ENCODE assay signal across 11 cellular contexts in the genomic region with DNA sequence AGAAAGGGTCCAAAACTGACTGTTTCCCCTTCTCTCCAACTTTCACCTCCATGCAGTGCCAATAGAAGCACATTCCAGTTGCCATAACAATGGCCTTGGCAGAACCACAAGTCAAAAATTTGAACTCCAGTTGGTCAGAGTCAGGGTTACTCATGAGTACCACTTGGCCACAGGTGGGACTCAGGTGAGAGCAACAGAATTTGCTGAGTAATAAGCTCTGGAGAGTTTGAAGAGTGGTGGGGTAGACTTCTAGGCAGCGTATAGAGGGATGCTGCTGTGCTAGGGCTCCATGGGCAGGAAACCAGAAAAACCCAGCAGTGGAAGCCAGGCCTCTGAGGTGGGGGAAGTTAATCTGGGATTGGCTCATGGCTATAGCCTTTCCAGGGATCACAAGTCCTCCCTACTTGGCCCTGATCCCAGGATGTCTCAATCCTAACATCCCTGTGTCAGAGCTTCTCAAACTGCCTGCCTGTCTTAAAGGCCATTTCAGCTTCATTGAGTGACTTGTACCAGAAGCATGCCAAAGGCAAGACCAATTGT. TPM values are rescaled to one million over a fixed set of nuclear protein-coding genes. Genes with fewer than 3 reads are reported as not detected.
DNase-seq lines count a peak whose midpoint lies in the region; ATAC-seq, FAIRE-seq and TF ChIP-seq lines count a peak whose summit lies in the region.
"Had no signal": no experiment of that assay in that cellular context is flagged by ENCODE, and none has a peak within 500 bp of the region (broad histone marks: within the 10 kb centered on the region; RNA-seq: fewer than 3 reads in every experiment).

No MANE protein-coding gene starts in this region.

- in situ Hi-C loops in mammary epithelial cell (cut with MboI; ENCODE audit: low sequenced_read_pairs in 2 of 2), result no loop called here

- H3K9ac ChIP-seq in mammary epithelial cell (ENCODE audit: insufficient read depth, low read length), result no peak overlapping the region

- peaks cover 11% of the 10 kb centered on the region for H3K4me1 ChIP-seq in mammary epithelial cell (ENCODE audit: insufficient read depth, low read length)
- H3K4me1 ChIP-seq in uterus, result no peaks in the 10 kb centered on the region

- dilution Hi-C loops in mammary epithelial cell (cut with HindIII; ENCODE audit: low sequenced_read_pairs), result no loop called here

- no TSS peak for BruUV-seq in mammary epithelial cell (replicated peaks; lab: Mats Ljungman, UMichigan)

- 100% methylated on average over 1 of the region's 1 CpG for WGBS in mammary epithelial cell (ENCODE audit: low coverage, missing lambda C conversion rate)

- TF ChIP-seq CTCF in mammary epithelial cell (conservative IDR thresholded peaks at IDR 0.05 in 1 of 2, IDR thresholded peaks at IDR 0.05 in 1 of 2; ENCODE audit: extremely low read depth in 1 of 2, insufficient read depth in 1 of 2, low read depth in 1 of 2, low read length in 2 of 2) (no peak), uterus (IDR thresholded peaks at IDR 0.05) (no peak)

- no peak overlapping the region for H2AFZ ChIP-seq in mammary epithelial cell (ENCODE audit: low read depth, low read length)

- peak; percentile 44 for DNase-seq in NCI-H82 (lab: John Stamatoyannopoulos, UW)
- DNase-seq in NCI-H82 treated with DMSO at 0.1 percent for 48 hours (lab: John Stamatoyannopoulos, UW; ENCODE audit: unreplicated experiment), result no peak
- peak; percentile 70 for DNase-seq in mammary epithelial cell
- DNase-seq in left lobe of liver (ENCODE audit: low spot score), result peak; percentile 91
- peak; percentile 72 to 80 for DNase-seq in uterus
- no peak for DNase-seq in NCI-H2171 treated with DMSO at 0.1 percent for 48 hours (lab: John Stamatoyannopoulos, UW)
- DNase-seq in RCC 7860 (ENCODE audit: low spot score), result no peak
- DNase-seq: effector CD4-positive, alpha-beta T cell; NCI-H1105 had no signal

- H3K27me3 ChIP-seq in mammary epithelial cell (ENCODE audit: insufficient read depth, low read length) (no peaks in the 10 kb centered on the region), uterus (no peaks in the 10 kb centered on the region)

- H3K9me3 ChIP-seq in mammary epithelial cell (replicated peaks; ENCODE audit: insufficient read depth, low read length), result no peaks in the 10 kb centered on the region
- H3K9me3 ChIP-seq in uterus, result no peaks in the 10 kb centered on the region

- intact Hi-C loops in mammary epithelial cell (cut with micrococcal nuclease) (no loop called here), uterus (cut with DNase I; ENCODE audit: low total_unique reads) (no loop called here)

- no peaks in the 10 kb centered on the region for H3K79me2 ChIP-seq in mammary epithelial cell (ENCODE audit: insufficient read depth, low read length)

- CTCF ChIA-PET in mammary epithelial cell (lab: Charles Lee; ENCODE audit: low non-redundant PET), result no interaction called here

- TF ChIP-seq POLR2A in uterus (IDR thresholded peaks at IDR 0.05), result no peak

- no peaks in the 10 kb centered on the region for H3K36me3 ChIP-seq in mammary epithelial cell (ENCODE audit: insufficient read depth, low read length)
- no peaks in the 10 kb centered on the region for H3K36me3 ChIP-seq in uterus

- no peaks in the 10 kb centered on the region for H4K20me1 ChIP-seq in mammary epithelial cell (ENCODE audit: insufficient read depth, low read length)

- H3K4me2 ChIP-seq in mammary epithelial cell (ENCODE audit: insufficient read depth, low read depth, low read length), result no peak overlapping the region

- H3K27ac ChIP-seq in mammary epithelial cell (ENCODE audit: insufficient read depth, low read depth, low read length), result no peak overlapping the region
- H3K27ac ChIP-seq in uterus, result no peak overlapping the region

- H3K4me3 ChIP-seq in mammary epithelial cell (replicated peaks in 1 of 3; ENCODE audit: insufficient read depth in 1 of 3, low read depth in 2 of 3, low read length in 3 of 3) (no peak overlapping the region), uterus (no peak overlapping the region)

- peak; percentile 90 for ATAC-seq in left lobe of liver
- no peak for ATAC-seq in GM21576 (IDR thresholded peaks at IDR 0.05; ENCODE audit: unreplicated experiment)
- ATAC-seq: WTC11 had no signal

- FAIRE-seq in RCC 7860 (lab: Jason Lieb, UNC), result no peak

RNA-seq across cellular contexts. Expression of a gene that starts 30.2 kb away (rescaled TPM):
- 10 to 100 TPM; 22.6 to 84.0 TPM for total RNA-seq in mammary epithelial cell
- polyA plus RNA-seq in mammary epithelial cell, result 7.6 TPM
- 10.5 TPM for polyA minus RNA-seq in mammary epithelial cell
- total RNA-seq in left lobe of liver, result 22.3 TPM
- 10 to 100 TPM; 33.6 to 59.1 (median 51.2) TPM for total RNA-seq in uterus

Comparison
In these comparisons a context has a peak if more than half of its experiments do, and no peak if none do; other contexts are left out.
1. DNase-seq: peak in NCI-H82 (single experiment), mammary epithelial cell (single experiment), left lobe of liver (single experiment) and uterus (2 of 2); none in NCI-H82 treated with DMSO at 0.1 percent for 48 hours (single experiment), NCI-H2171 treated with DMSO at 0.1 percent for 48 hours (single experiment) and RCC 7860 (single experiment).